Comparison of ENCODE assay signal across 34 cellular contexts in the genomic region with DNA sequence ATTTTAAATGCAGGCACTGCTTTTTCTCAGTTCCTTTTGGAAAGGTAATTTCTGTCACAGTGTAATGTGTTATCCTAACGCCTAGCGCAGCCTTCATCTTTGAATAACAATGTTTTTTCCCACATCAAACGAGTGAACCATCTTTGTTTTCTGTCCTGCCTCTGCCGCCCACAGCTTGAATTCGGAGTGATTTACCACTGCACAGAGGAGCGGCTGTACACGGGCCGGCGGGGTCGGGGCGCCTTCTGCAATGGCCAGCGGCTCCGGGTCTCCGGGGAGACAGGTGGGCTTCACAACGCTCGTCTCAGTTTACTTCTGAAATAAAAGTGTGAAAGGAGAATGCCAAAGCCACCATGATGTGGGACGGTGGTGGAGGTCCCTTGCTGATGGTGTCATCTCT. TPM values are rescaled to one million over a fixed set of nuclear protein-coding genes. Genes with fewer than 3 reads are reported as not detected.
DNase-seq lines count a peak whose midpoint lies in the region; ATAC-seq, FAIRE-seq and TF ChIP-seq lines count a peak whose summit lies in the region.
"Had no signal": no experiment of that assay in that cellular context is flagged by ENCODE, and none has a peak within 500 bp of the region (broad histone marks: within the 10 kb centered on the region; RNA-seq: fewer than 3 reads in every experiment).

No MANE protein-coding gene starts in this region.

- H3K27me3 ChIP-seq in astrocyte (ENCODE audit: insufficient read depth, low read length) (peaks cover 2% of the 10 kb centered on the region), pancreas (no peaks in the 10 kb centered on the region)
- H3K27me3 ChIP-seq: cardiac muscle cell, SJCRH30, vagina had no signal

- H3K36me3 ChIP-seq in astrocyte (ENCODE audit: insufficient read depth, low read length) (no peaks in the 10 kb centered on the region), kidney (ENCODE audit: control insufficient read depth in 1 of 2, insufficient read depth in 2 of 2, low read length in 2 of 2) (peaks cover 8 to 44% of the 10 kb centered on the region in 2 donors), pancreas (peaks cover 0 to 34% (median 3%) of the 10 kb centered on the region in 3 donors)
- H3K36me3 ChIP-seq: cardiac muscle cell, SJCRH30, WERI-Rb-1 had no signal

- ATAC-seq in pancreas (no peak), HG03439 (IDR thresholded peaks at IDR 0.05; ENCODE audit: unreplicated experiment) (no peak)
- ATAC-seq: esophagus mucosa, left cardiac atrium had no signal

- peaks cover 12% of the 10 kb centered on the region for H3K4me1 Mint-ChIP-seq in astrocyte (ENCODE audit: low read depth, unreplicated experiment)
- H3K4me1 Mint-ChIP-seq: activated naive CD4-positive, alpha-beta T cell treated with anti-CD3 and anti-CD28 coated beads, Interleukin-2, amount 50 U/mL, for 24 hours; CD4-positive, CD25-positive, alpha-beta regulatory T cell; naive B cell had no signal

- H3K9me3 Mint-ChIP-seq in astrocyte (ENCODE audit: unreplicated experiment): no peaks in the 10 kb centered on the region
- H3K9me3 Mint-ChIP-seq: activated naive CD4-positive, alpha-beta T cell treated with anti-CD3 and anti-CD28 coated beads, Interleukin-2, amount 50 U/mL, for 24 hours; CD4-positive, CD25-positive, alpha-beta regulatory T cell; mesothelial cell of epicardium; naive B cell; stimulated activated naive CD8-positive, alpha-beta T cell treated with anti-CD3 and anti-CD28 coated beads, Interleukin-15, Interleukin-2, amounts not matched to agents 100 ng/mL and 50 ng/mL, for 24 hours had no signal

- H3K9ac ChIP-seq in astrocyte (ENCODE audit: low read length) (no peak overlapping the region), kidney (ENCODE audit: low read length in 2 of 2) (peak overlapping the region in 1 of 2 donors; percentile 37)

- no peaks in the 10 kb centered on the region for H4K20me1 ChIP-seq in astrocyte (ENCODE audit: insufficient read depth, low read length)

- 74% methylated on average over 17 of the region's 17 CpGs for WGBS in pancreas, 2 donors

- H3K4me1 ChIP-seq in astrocyte (ENCODE audit: insufficient read depth, low read length) (peaks cover 6% of the 10 kb centered on the region), kidney (ENCODE audit: control insufficient read depth in 1 of 2, insufficient read depth in 1 of 2, low read depth in 1 of 2, low read length in 2 of 2) (peaks cover 44 to 69% of the 10 kb centered on the region in 2 donors), pancreas (peaks cover 64 to 73% (median 69%) of the 10 kb centered on the region in 3 donors)
- H3K4me1 ChIP-seq: SJCRH30 had no signal

- H3K4me3 ChIP-seq in astrocyte (ENCODE audit: insufficient read depth, low read depth, low read length): no peak overlapping the region
- H3K4me3 ChIP-seq in kidney (ENCODE audit: low read length in 2 of 2): no peak overlapping the region
- no peak overlapping the region for H3K4me3 ChIP-seq in pancreas
- H3K4me3 ChIP-seq in foreskin fibroblast (ENCODE audit: low read depth in 1 of 2, low read length in 2 of 2): no peak overlapping the region
- H3K4me3 ChIP-seq: cardiac muscle cell, K562, SJCRH30, vagina had no signal

- no peak overlapping the region for H3K4me3 Mint-ChIP-seq in astrocyte (ENCODE audit: unreplicated experiment)
- H3K4me3 Mint-ChIP-seq: activated naive CD4-positive, alpha-beta T cell treated with anti-CD3 and anti-CD28 coated beads, Interleukin-2, amount 50 U/mL, for 24 hours; CD4-positive, CD25-positive, alpha-beta regulatory T cell; mesothelial cell of epicardium; naive B cell; stimulated activated naive CD8-positive, alpha-beta T cell treated with anti-CD3 and anti-CD28 coated beads, Interleukin-15, Interleukin-2, amounts not matched to agents 100 ng/mL and 50 ng/mL, for 24 hours had no signal

- TF ChIP-seq CTCF in astrocyte (IDR thresholded peaks at IDR 0.05; ENCODE audit: insufficient read depth, low read depth, low read length) (no peak), kidney (IDR thresholded peaks at IDR 0.05; ENCODE audit: borderline replicate concordance, extremely low read depth, insufficient read depth) (no peak), pancreas (IDR thresholded peaks at IDR 0.05) (no peak), foreskin fibroblast (IDR thresholded peaks at IDR 0.05; ENCODE audit: low read depth, low read length) (no peak)

- H3K27ac Mint-ChIP-seq in astrocyte (ENCODE audit: unreplicated experiment): no peak overlapping the region
- H3K27ac Mint-ChIP-seq: activated naive CD4-positive, alpha-beta T cell treated with anti-CD3 and anti-CD28 coated beads, Interleukin-2, amount 50 U/mL, for 24 hours; CD4-positive, CD25-positive, alpha-beta regulatory T cell; naive B cell; stimulated activated naive CD8-positive, alpha-beta T cell treated with anti-CD3 and anti-CD28 coated beads, Interleukin-15, Interleukin-2, amounts not matched to agents 100 ng/mL and 50 ng/mL, for 24 hours had no signal

- H3K79me2 ChIP-seq in astrocyte (ENCODE audit: insufficient read depth, low read length): no peaks in the 10 kb centered on the region

- H3K27ac ChIP-seq in astrocyte (ENCODE audit: low read depth, low read length) (no peak overlapping the region), kidney (ENCODE audit: low read depth in 2 of 2, low read length in 2 of 2) (peak overlapping the region in 1 of 2 donors; percentile 90), pancreas (peak overlapping the region; percentile 76 to 92 (median 84))
- H3K27ac ChIP-seq: cardiac muscle cell, SJCRH30, WERI-Rb-1 had no signal

- H3K27me3 Mint-ChIP-seq in astrocyte (ENCODE audit: low read depth, unreplicated experiment): peaks cover 13% of the 10 kb centered on the region
- H3K27me3 Mint-ChIP-seq: activated naive CD4-positive, alpha-beta T cell treated with anti-CD3 and anti-CD28 coated beads, Interleukin-2, amount 50 U/mL, for 24 hours; CD4-positive, CD25-positive, alpha-beta regulatory T cell; naive B cell; stimulated activated naive CD8-positive, alpha-beta T cell treated with anti-CD3 and anti-CD28 coated beads, Interleukin-15, Interleukin-2, amounts not matched to agents 100 ng/mL and 50 ng/mL, for 24 hours had no signal

- H3K9me3 ChIP-seq in astrocyte (ENCODE audit: insufficient read depth, low read depth, low read length) (no peaks in the 10 kb centered on the region), kidney (ENCODE audit: control insufficient read depth in 1 of 2, low read length in 2 of 2) (no peaks in the 10 kb centered on the region), pancreas (no peaks in the 10 kb centered on the region)
- H3K9me3 ChIP-seq: SJCRH30, vagina had no signal

- H3K36me3 Mint-ChIP-seq in astrocyte (ENCODE audit: low read depth, unreplicated experiment): no peaks in the 10 kb centered on the region
- H3K36me3 Mint-ChIP-seq: CD4-positive, CD25-positive, alpha-beta regulatory T cell had no signal

- FAIRE-seq in astrocyte (lab: Jason Lieb, UNC): no peak
- no peak for FAIRE-seq in kidney (lab: Jason Lieb, UNC)
- no peak for FAIRE-seq in pancreas (lab: Jason Lieb, UNC)
- FAIRE-seq: D721Med, H1, K562 had no signal

- intact Hi-C loops in kidney (cut with DNase I) (no loop called here), pancreas (cut with DNase I) (no loop called here)

- DNase-seq in D341Med (ENCODE audit: low spot score) (peak; percentile 20), astrocyte (ENCODE audit: low read depth) (no peak), kidney (peak; percentile 51), pancreas (peak in 1 of 6 donors; percentile 57), foreskin fibroblast (no peak), nucleus accumbens (lab: John Stamatoyannopoulos, UW) (no peak)
- DNase-seq in central memory CD4-positive, alpha-beta T cell: no peak
- DNase-seq: activated CD4-positive, alpha-beta T cell treated with anti-CD3 and anti-CD28 coated beads for 4 hours; activated CD8-positive, alpha-beta memory T cell treated with anti-CD3 and anti-CD28 coated beads for 24 hours; AML-193; amniotic stem cell; CD4-positive, CD25-positive, alpha-beta regulatory T cell; cortex of kidney; foreskin melanocyte; hippocampal formation; left cardiac atrium; naive B cell; NCI-H1092 treated with DMSO at 0.1 percent for 48 hours; NCI-H1694 treated with DMSO at 0.1 percent for 48 hours; NCI-H446 treated with DMSO at 0.1 percent for 48 hours; NCI-H82; SJCRH30; stimulated activated CD8-positive, alpha-beta memory T cell treated with anti-CD3 and anti-CD28 coated beads, Interleukin-4, amount 100 ng/mL, for 48 hours; WERI-Rb-1 had no signal

- H2AFZ ChIP-seq in astrocyte (ENCODE audit: low read depth, low read length): no peak overlapping the region

- H3K4me2 ChIP-seq in astrocyte (ENCODE audit: low read length): peak overlapping the region; percentile 9

RNA-seq across cellular contexts. Expression of gene IMPA2, which starts 32.8 kb away (rescaled TPM):
- 4.1 and 4.8 TPM in 2 replicates for total RNA-seq in astrocyte
- total RNA-seq in kidney: 157 TPM
- polyA plus RNA-seq in kidney (ENCODE audit: insufficient read depth, low read depth, low replicate concordance): 348 TPM
- total RNA-seq in pancreas: 100 to 1,000 TPM; 140 to 286 (median 208) TPM
- polyA plus RNA-seq in pancreas: 100 to 1,000 TPM in 1 of 2 donors, 10 to 100 TPM in 1; 93.5 to 130 TPM

Comparison
In these comparisons a context has a peak if more than half of its experiments do, and no peak if none do; other contexts are left out.
1. DNase-seq: peak in D341Med (single experiment) and kidney (single experiment); none in astrocyte (single experiment), central memory CD4-positive, alpha-beta T cell (single experiment), foreskin fibroblast (0 of 2) and nucleus accumbens (0 of 56).
2. RNA of gene IMPA2, which starts 32.8 kb away (total RNA-seq): 140 to 286 TPM in pancreas and 157 TPM in kidney (single experiment); 4.1 to 4.8 TPM in astrocyte; every median in the first group is over 10 times any median in the second.